In the genomic region with DNA sequence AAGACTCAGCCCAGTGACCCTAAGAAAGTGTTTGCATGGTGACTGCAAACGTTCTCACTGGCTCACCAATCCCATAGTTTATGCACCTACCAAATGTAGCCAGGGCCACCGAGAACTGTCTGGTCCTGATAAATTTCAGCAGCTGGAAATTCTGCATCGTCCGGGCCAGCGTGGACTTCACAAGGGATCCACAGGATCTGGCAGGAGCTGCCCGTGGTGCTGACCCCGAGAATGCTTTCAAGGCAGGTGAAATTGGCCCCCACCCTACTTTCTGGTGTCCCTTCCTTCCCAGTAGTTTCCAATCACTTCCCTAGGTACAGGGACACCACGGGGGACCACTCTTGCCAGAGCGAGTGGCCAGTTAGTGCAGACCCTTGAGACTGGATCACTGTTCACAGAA, we compare ENCODE assay signal across 28 cellular contexts. TPM values are rescaled to one million over a fixed set of nuclear protein-coding genes. Genes with fewer than 3 reads are reported as not detected.
DNase-seq lines count a peak whose midpoint lies in the region; ATAC-seq and TF ChIP-seq lines count a peak whose summit lies in the region.
"Had no signal": no experiment of that assay in that cellular context is flagged by ENCODE, and none has a peak within 500 bp of the region (broad histone marks: within the 10 kb centered on the region; RNA-seq: fewer than 3 reads in every experiment).

No MANE protein-coding gene starts in this region.

- H3K27me3 ChIP-seq in GM23338 (ENCODE audit: insufficient read depth) (no peaks in the 10 kb centered on the region), spleen (replicated peaks in 1 of 7) (peaks cover 0 to 63% (median 15%) of the 10 kb centered on the region in 7 donors)
- H3K27me3 ChIP-seq: body of pancreas had no signal

- H3K4me3 Mint-ChIP-seq in GM23338: no peak overlapping the region
- H3K4me3 Mint-ChIP-seq in nephron progenitor cell: no peak overlapping the region
- H3K4me3 Mint-ChIP-seq: activated CD8-positive, alpha-beta memory T cell treated with anti-CD3 and anti-CD28 coated beads, Interleukin-2, amount 10 ng/mL, durations not matched to agents 7 days and 5 days; activated T-cell treated with anti-CD3 and anti-CD28 coated beads, Interleukin-2, amount 50 U/mL, for 72 hours; stimulated activated memory B cell treated with anti-CD40 and anti-IgM and Interleukin-4, amounts not matched to agents 10 μg/mL and 1 μg/mL and 100 μg/mL, for 72 hours had no signal

- H3K9me2 ChIP-seq in GM23338 (ENCODE audit: insufficient read depth): no peaks in the 10 kb centered on the region

- H3K4me1 Mint-ChIP-seq in GM23338 (no peaks in the 10 kb centered on the region), nephron progenitor cell (no peaks in the 10 kb centered on the region)

- no peaks in the 10 kb centered on the region for H3K79me2 ChIP-seq in GM23338 (replicated peaks; ENCODE audit: insufficient read depth)

- TF ChIP-seq CTCF in GM23338 (conservative IDR thresholded peaks at IDR 0.05; ENCODE audit: low read depth in 2 of 2) (no peak), epithelial cell of esophagus (IDR thresholded peaks at IDR 0.05; ENCODE audit: insufficient read depth, low read depth, low read length, missing control alignments) (no peak), nephron progenitor cell (IDR thresholded peaks at IDR 0.05) (no peak), spleen (IDR thresholded peaks at IDR 0.05 in 8 of 11, conservative IDR thresholded peaks at IDR 0.05 in 3 of 11) (no peak)

- DNase-seq in GM23338 (ENCODE audit: low spot score): peak; percentile 41
- DNase-seq in epithelial cell of esophagus (ENCODE audit: low read depth): peak; percentile 16
- peak; percentile 74 for DNase-seq in nephron progenitor cell
- DNase-seq in RPMI8226: no peak
- DNase-seq in occipital lobe (lab: John Stamatoyannopoulos, UW): no peak
- DNase-seq in spleen: no peak
- DNase-seq: activated CD4-positive, alpha-beta T cell treated with anti-CD3 and anti-CD28 coated beads, Interleukin-2, amount 50 U/mL, for 4 hours; activated CD8-positive, alpha-beta memory T cell treated with anti-CD3 and anti-CD28 coated beads, Interleukin-2, amount 10 ng/mL, durations not matched to agents 7 days and 5 days; activated naive CD4-positive, alpha-beta T cell; activated T-cell treated with anti-CD3 and anti-CD28 coated beads, Interleukin-2, amount 50 U/mL, for 72 hours; body of pancreas; cerebellar nuclear complex; gastrocnemius medialis; hippocampal formation; left ventricle myocardium inferior; mesenchymal stem cell; NCI-H2029; NCI-H524 treated with DMSO at 0.1 percent for 48 hours; PC-9; psoas muscle; SIG-M5; transverse colon had no signal

- H3K4me1 ChIP-seq in GM23338 (ENCODE audit: insufficient read depth) (no peaks in the 10 kb centered on the region), spleen (peaks cover 12 to 28% (median 20%) of the 10 kb centered on the region in 6 donors)
- H3K4me1 ChIP-seq: body of pancreas, gastrocnemius medialis, left ventricle myocardium inferior, psoas muscle had no signal

- H3K4me3 ChIP-seq in GM23338: no peak overlapping the region
- H3K4me3 ChIP-seq in epithelial cell of esophagus (ENCODE audit: low read length): no peak overlapping the region
- H3K4me3 ChIP-seq in spleen: no peak overlapping the region
- H3K4me3 ChIP-seq: BLaER1 treated with 17β-estradiol and CSF1 and Interleukin-3, amounts not matched to agents 10 nM and 100 nM; body of pancreas; dorsolateral prefrontal cortex; gastrocnemius medialis; left ventricle myocardium inferior; PC-9; psoas muscle; transverse colon had no signal

- WGBS in spleen, 5 donors: 45 to 70% (median 61%) methylated on average over 9 of the region's 9 CpGs

- no peaks in the 10 kb centered on the region for H3K36me3 Mint-ChIP-seq in GM23338 (ENCODE audit: low read depth)
- H3K36me3 Mint-ChIP-seq in nephron progenitor cell (ENCODE audit: low read depth): no peaks in the 10 kb centered on the region
- H3K36me3 Mint-ChIP-seq: stimulated activated memory B cell treated with anti-CD40 and anti-IgM and Interleukin-4, amounts not matched to agents 10 μg/mL and 1 μg/mL and 100 μg/mL, for 72 hours had no signal

- intact Hi-C loops in spleen (cut with DNase I; ENCODE audit: low total_unique reads): no loop called here

- H3K27ac ChIP-seq in GM23338 (ENCODE audit: low read depth) (no peak overlapping the region), spleen (no peak overlapping the region)
- H3K27ac ChIP-seq: BLaER1 treated with 17β-estradiol and CSF1 and Interleukin-3, amounts not matched to agents 10 nM and 100 nM; body of pancreas; dorsolateral prefrontal cortex; gastrocnemius medialis; left ventricle myocardium inferior; PC-9; psoas muscle; transverse colon had no signal

- no peak for TF ChIP-seq POLR2A in spleen (IDR thresholded peaks at IDR 0.05)

- peaks cover 0 to 20% (median 14%) of the 10 kb centered on the region in 8 donors for H3K9me3 ChIP-seq in spleen
- H3K9me3 ChIP-seq: body of pancreas, gastrocnemius medialis, psoas muscle, transverse colon had no signal

- H4K20me1 ChIP-seq in GM23338 (replicated peaks; ENCODE audit: insufficient read depth): no peaks in the 10 kb centered on the region

- H2AFZ ChIP-seq in GM23338: no peak overlapping the region
- H2AFZ ChIP-seq: PC-9 had no signal

- H3K36me3 ChIP-seq in GM23338 (ENCODE audit: insufficient read depth): no peaks in the 10 kb centered on the region
- peaks cover 0 to 63% (median 9%) of the 10 kb centered on the region in 6 donors for H3K36me3 ChIP-seq in spleen
- H3K36me3 ChIP-seq: BLaER1 treated with 17β-estradiol and CSF1 and Interleukin-3, amounts not matched to agents 10 nM and 100 nM; gastrocnemius medialis; left ventricle myocardium inferior; transverse colon had no signal

- peaks cover 7% of the 10 kb centered on the region for H3K27me3 Mint-ChIP-seq in GM23338 (ENCODE audit: insufficient read depth, low read depth, poor library complexity)
- H3K27me3 Mint-ChIP-seq in nephron progenitor cell (ENCODE audit: low read depth, poor library complexity): peaks cover 39% of the 10 kb centered on the region
- H3K27me3 Mint-ChIP-seq: activated CD8-positive, alpha-beta memory T cell treated with anti-CD3 and anti-CD28 coated beads, Interleukin-2, amount 10 ng/mL, durations not matched to agents 7 days and 5 days had no signal

- H3F3A ChIP-seq in GM23338 (replicated peaks; ENCODE audit: low read depth): no peaks in the 10 kb centered on the region

- H3K27ac Mint-ChIP-seq in GM23338: no peak overlapping the region
- no peak overlapping the region for H3K27ac Mint-ChIP-seq in nephron progenitor cell
- H3K27ac Mint-ChIP-seq: activated CD8-positive, alpha-beta memory T cell treated with anti-CD3 and anti-CD28 coated beads, Interleukin-2, amount 10 ng/mL, durations not matched to agents 7 days and 5 days; activated T-cell treated with anti-CD3 and anti-CD28 coated beads, Interleukin-2, amount 50 U/mL, for 72 hours; stimulated activated memory B cell treated with anti-CD40 and anti-IgM and Interleukin-4, amounts not matched to agents 10 μg/mL and 1 μg/mL and 100 μg/mL, for 72 hours had no signal

- peak; percentile 68 for ATAC-seq in GM23338
- ATAC-seq: activated CD8-positive, alpha-beta memory T cell treated with anti-CD3 and anti-CD28 coated beads, Interleukin-2, amount 10 ng/mL, durations not matched to agents 7 days and 5 days; activated T-cell treated with anti-CD3 and anti-CD28 coated beads, Interleukin-2, amount 50 U/mL, for 72 hours; body of pancreas; gastrocnemius medialis; psoas muscle; stimulated activated memory B cell treated with anti-CD40 and anti-IgM and Interleukin-4, amounts not matched to agents 10 μg/mL and 1 μg/mL and 100 μg/mL, for 72 hours had no signal

- no peak overlapping the region for H3K4me2 ChIP-seq in GM23338
- H3K4me2 ChIP-seq: BLaER1 treated with 17β-estradiol and CSF1 and Interleukin-3, amounts not matched to agents 10 nM and 100 nM; PC-9 had no signal

- H3K9me3 Mint-ChIP-seq in GM23338: peaks cover 27% of the 10 kb centered on the region
- peaks cover 16% of the 10 kb centered on the region for H3K9me3 Mint-ChIP-seq in nephron progenitor cell

TF ChIP-seq in GM23338, 12 proteins besides CTCF, POLR2A, EP300 and RAD21 (continues in another document):
- no peak for TF ChIP-seq STAT1 (IDR thresholded peaks at IDR 0.05; ENCODE audit: unreplicated experiment)

TF ChIP-seq in PFSK-1, 5 proteins besides CTCF, POLR2A, EP300 and RAD21 (continues in another document):
- TF ChIP-seq FOXP2 (optimal IDR thresholded peaks at IDR 0.05; ENCODE audit: borderline replicate concordance, extremely low read depth, extremely low read length, insufficient read depth): no peak

RNA-seq across cellular contexts. Expression of gene UBASH3A, which starts 26.2 kb away (rescaled TPM):
- not detected in 2 replicates for total RNA-seq in GM23338 (2014; rRNA removed; shearing (Covaris generic))
- polyA plus RNA-seq in GM23338 (2016; fragmentation: Nextera tagmentation; extraction: Ambion mirVana): not detected in 2 replicates
- not detected for polyA plus RNA-seq in PFSK-1 (2012; ENCODE audit: insufficient read length, low read depth)
- total RNA-seq in occipital lobe: not detected
- total RNA-seq in spleen: 10 to 100 TPM in 5 of 7 donors, 1 to 10 TPM in 2; 7.2 to 16.3 (median 11.4) TPM
- 1 to 10 TPM; 2.6 to 4.2 (median 3.3) TPM for polyA plus RNA-seq in spleen
- total RNA-seq: left ventricle myocardium inferior, myocyte, PC-9 had no signal

RNA-seq across cellular contexts. Expression of gene TMPRSS3, which starts 34.0 kb away (rescaled TPM):
- 0.17 TPM in 1 of 2 replicates, not detected in the other for total RNA-seq in GM23338 (2014; rRNA removed; shearing (Covaris generic))
- polyA plus RNA-seq in GM23338 (2016; fragmentation: Nextera tagmentation; extraction: Ambion mirVana): not detected in 2 replicates
- polyA plus RNA-seq in PFSK-1 (2012; ENCODE audit: insufficient read length, low read depth): not detected
- not detected for total RNA-seq in occipital lobe
- total RNA-seq in spleen: 1 to 10 TPM in 2 of 7 donors, under 1 TPM in 4, not detected in 1; 0.51 to 6.0 (median 0.78) TPM
- under 1 TPM; 0.22 to 0.32 (median 0.24) TPM for polyA plus RNA-seq in spleen
- total RNA-seq: gastrocnemius medialis, left ventricle myocardium inferior, myocyte, skeletal muscle tissue had no signal
- polyA plus RNA-seq: psoas muscle had no signal

Comparison
In these comparisons a context has a peak if more than half of its experiments do, and no peak if none do; other contexts are left out.
1. DNase-seq: peak in GM23338 (single experiment), epithelial cell of esophagus (single experiment) and nephron progenitor cell (single experiment); none in RPMI8226 (single experiment), occipital lobe (single experiment) and spleen (single experiment).